16 cellular contexts compared by ENCODE assay signal in the genomic region with DNA sequence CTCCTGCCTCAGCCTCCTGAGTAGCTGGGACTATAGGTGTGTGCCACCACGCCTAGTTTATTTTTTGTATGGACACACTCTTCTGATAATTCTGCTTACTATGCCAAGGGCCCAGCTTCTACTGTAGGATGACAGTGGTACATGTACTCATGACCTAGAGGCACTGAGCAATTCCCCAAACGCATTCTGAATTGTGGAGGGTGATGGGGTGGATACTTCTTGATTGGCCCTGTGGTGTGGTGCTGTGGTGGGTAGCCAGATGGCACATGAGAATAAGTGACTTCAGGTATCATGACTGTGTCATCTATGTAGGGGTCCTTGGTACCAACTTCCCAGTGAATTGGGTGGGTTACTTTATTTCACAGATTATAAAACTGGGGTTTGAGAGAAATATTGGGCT. TPM values are rescaled to one million over a fixed set of nuclear protein-coding genes. Genes with fewer than 3 reads are reported as not detected.
DNase-seq lines count a peak whose midpoint lies in the region; ATAC-seq and TF ChIP-seq lines count a peak whose summit lies in the region.
"Had no signal": no experiment of that assay in that cellular context is flagged by ENCODE, and none has a peak within 500 bp of the region (broad histone marks: within the 10 kb centered on the region; RNA-seq: fewer than 3 reads in every experiment).

No MANE protein-coding gene starts in this region.

- H3K4me2 ChIP-seq in GM23338 (peak overlapping the region; percentile 97), Loucy (ENCODE audit: low read depth, low read length, poor library complexity, severe bottlenecking) (peak overlapping the region; percentile 67)
- H3K4me2 ChIP-seq: BLaER1 treated with 17β-estradiol and CSF1 and Interleukin-3, amounts not matched to agents 10 nM and 100 nM had no signal

- H3K9me3 Mint-ChIP-seq in GM23338: no peaks in the 10 kb centered on the region
- H3K9me3 Mint-ChIP-seq in endodermal cell: no peaks in the 10 kb centered on the region
- no peaks in the 10 kb centered on the region for H3K9me3 Mint-ChIP-seq in naive thymus-derived CD8-positive, alpha-beta T cell
- H3K9me3 Mint-ChIP-seq: CD8-positive, alpha-beta T cell had no signal

- H3K4me3 Mint-ChIP-seq in GM23338: peak overlapping the region; percentile 43
- H3K4me3 Mint-ChIP-seq in endodermal cell: no peak overlapping the region
- H3K4me3 Mint-ChIP-seq in naive thymus-derived CD8-positive, alpha-beta T cell: peak overlapping the region in 1 of 10 donors; percentile 35
- H3K4me3 Mint-ChIP-seq: B cell; CD8-positive, alpha-beta T cell had no signal

- WGBS in endodermal cell (ENCODE audit: insufficient coverage in 1 of 2, insufficient read length in 1 of 2), 2 experiments: 87 to 93% methylated on average over 2 of the region's 2 CpGs

- DNase-seq in GM23338 (ENCODE audit: low spot score): no peak
- no peak for DNase-seq in endodermal cell
- no peak for DNase-seq in naive thymus-derived CD8-positive, alpha-beta T cell
- DNase-seq in glomerular visceral epithelial cell (ENCODE audit: extremely low spot score): no peak
- no peak for DNase-seq in NK-92 treated with Interleukin-12 subunit alpha and Interleukin-12 subunit beta, amount 100 ng/mL, for 24 hours (lab: John Stamatoyannopoulos, UW)
- DNase-seq: Calu3; CD8-positive, alpha-beta T cell; DMS79 treated with DMSO at 0.1 percent for 48 hours; EL; GM23248; H7 had no signal

- peaks cover 39% of the 10 kb centered on the region for H3K27me3 Mint-ChIP-seq in GM23338 (ENCODE audit: insufficient read depth, low read depth, poor library complexity)
- no peaks in the 10 kb centered on the region for H3K27me3 Mint-ChIP-seq in endodermal cell (ENCODE audit: insufficient read depth)
- no peaks in the 10 kb centered on the region for H3K27me3 Mint-ChIP-seq in naive thymus-derived CD8-positive, alpha-beta T cell
- H3K27me3 Mint-ChIP-seq: B cell had no signal

- H3K36me3 Mint-ChIP-seq in GM23338 (ENCODE audit: low read depth) (peaks cover 99% of the 10 kb centered on the region), endodermal cell (ENCODE audit: low read depth) (peaks cover 40% of the 10 kb centered on the region)
- no peaks in the 10 kb centered on the region for H3K36me3 Mint-ChIP-seq in naive thymus-derived CD8-positive, alpha-beta T cell
- H3K36me3 Mint-ChIP-seq: CD8-positive, alpha-beta T cell had no signal

- POLR2A ChIA-PET in naive thymus-derived CD8-positive, alpha-beta T cell (lab: Charles Lee): interaction anchor here (0.7 kb wide), 2 partner anchors 24 to 943 kb away, joined by 3 to 9 read pairs; no protein-coding TSS in a partner anchor

- H3K36me3 ChIP-seq in GM23338 (ENCODE audit: insufficient read depth) (peaks cover 95% of the 10 kb centered on the region), Loucy (ENCODE audit: insufficient read depth, low read length) (peaks cover 10% of the 10 kb centered on the region; the same call in 1 of the 2 replicates), endodermal cell (ENCODE audit: control insufficient read depth, insufficient read depth, low read length) (peaks cover 53% of the 10 kb centered on the region)
- H3K36me3 ChIP-seq: BLaER1 treated with 17β-estradiol and CSF1 and Interleukin-3, amounts not matched to agents 10 nM and 100 nM had no signal

- H3K79me2 ChIP-seq in GM23338 (replicated peaks; ENCODE audit: insufficient read depth) (peaks cover 100% of the 10 kb centered on the region), Loucy (ENCODE audit: insufficient read depth, low read length) (peaks cover 100% of the 10 kb centered on the region)

- H3K9ac ChIP-seq in Loucy (ENCODE audit: low read depth, low read length, poor library complexity, severe bottlenecking) (no peak overlapping the region), endodermal cell (ENCODE audit: extremely low read depth, low read length, poor library complexity, severe bottlenecking) (no peak overlapping the region)
- H3K9ac ChIP-seq: BLaER1 treated with 17β-estradiol and CSF1 and Interleukin-3, amounts not matched to agents 10 nM and 100 nM; GM23248 had no signal

- H3K4me3 ChIP-seq in GM23338 (peak overlapping the region; percentile 91), Loucy (ENCODE audit: low read length, poor library complexity, severe bottlenecking) (no peak overlapping the region), endodermal cell (ENCODE audit: low read length) (no peak overlapping the region)
- H3K4me3 ChIP-seq: BLaER1 treated with 17β-estradiol and CSF1 and Interleukin-3, amounts not matched to agents 10 nM and 100 nM; GM23248 had no signal

- H3F3A ChIP-seq in GM23338 (replicated peaks; ENCODE audit: low read depth) (peaks cover 97% of the 10 kb centered on the region), Loucy (ENCODE audit: low read depth) (peaks cover 9% of the 10 kb centered on the region; the same call in 1 of the 2 replicates)

- H4K20me1 ChIP-seq in GM23338 (replicated peaks; ENCODE audit: insufficient read depth) (peaks cover 100% of the 10 kb centered on the region), Loucy (ENCODE audit: insufficient read depth, low read length, poor library complexity, severe bottlenecking) (peaks cover 80% of the 10 kb centered on the region)

- H3K27me3 ChIP-seq in GM23338 (ENCODE audit: insufficient read depth) (no peaks in the 10 kb centered on the region), Loucy (ENCODE audit: insufficient read depth, low read length, poor library complexity, severe bottlenecking) (no peaks in the 10 kb centered on the region), endodermal cell (ENCODE audit: control insufficient read depth, insufficient read depth, low read length, poor library complexity, severe bottlenecking) (no peaks in the 10 kb centered on the region)
- H3K27me3 ChIP-seq: BLaER1 treated with 17β-estradiol and CSF1 and Interleukin-3, amounts not matched to agents 10 nM and 100 nM had no signal

- H3K4me1 ChIP-seq in GM23338 (ENCODE audit: insufficient read depth) (peaks cover 100% of the 10 kb centered on the region), Loucy (ENCODE audit: insufficient read depth, low read length, poor library complexity, severe bottlenecking) (peaks cover 83% of the 10 kb centered on the region), endodermal cell (ENCODE audit: control insufficient read depth, insufficient read depth, low read length) (peaks cover 20% of the 10 kb centered on the region)

- no peaks in the 10 kb centered on the region for H3K9me3 ChIP-seq in Loucy (ENCODE audit: insufficient read depth, low read depth, low read length)
- no peaks in the 10 kb centered on the region for H3K9me3 ChIP-seq in endodermal cell (ENCODE audit: control insufficient read depth, low read length)
- H3K9me3 ChIP-seq: BLaER1 treated with 17β-estradiol and CSF1 and Interleukin-3, amounts not matched to agents 10 nM and 100 nM had no signal

- no peak overlapping the region; the same call in 1 of the 2 replicates for H3K27ac Mint-ChIP-seq in GM23338
- peak overlapping the region; percentile 79 for H3K27ac Mint-ChIP-seq in endodermal cell
- H3K27ac Mint-ChIP-seq in naive thymus-derived CD8-positive, alpha-beta T cell: peak overlapping the region in 6 of 10 donors; percentile 9 to 80 (median 54)
- H3K27ac Mint-ChIP-seq: B cell; CD8-positive, alpha-beta T cell had no signal

- no peak for ATAC-seq in GM23338
- ATAC-seq in naive thymus-derived CD8-positive, alpha-beta T cell: no peak
- no peak for ATAC-seq in GM19467 (IDR thresholded peaks at IDR 0.05; ENCODE audit: unreplicated experiment)
- ATAC-seq: CD8-positive, alpha-beta T cell had no signal

- no peaks in the 10 kb centered on the region for H3K9me2 ChIP-seq in GM23338 (ENCODE audit: insufficient read depth)
- H3K9me2 ChIP-seq in Loucy (replicated peaks; ENCODE audit: low read depth, low read length): no peaks in the 10 kb centered on the region

- TF ChIP-seq CTCF in GM23338 (conservative IDR thresholded peaks at IDR 0.05; ENCODE audit: low read depth in 2 of 2) (no peak), Loucy (conservative IDR thresholded peaks at IDR 0.05; ENCODE audit: low read length) (no peak), endodermal cell (conservative IDR thresholded peaks at IDR 0.05) (no peak)

- H3K27ac ChIP-seq in GM23338 (ENCODE audit: low read depth): peak overlapping the region; percentile 88
- no peak overlapping the region for H3K27ac ChIP-seq in endodermal cell (ENCODE audit: low read depth, low read length)
- H3K27ac ChIP-seq: BLaER1 treated with 17β-estradiol and CSF1 and Interleukin-3, amounts not matched to agents 10 nM and 100 nM; GM23248; HL-60 had no signal

- H3K4me1 Mint-ChIP-seq in GM23338: peaks cover 88% of the 10 kb centered on the region
- peaks cover 54% of the 10 kb centered on the region for H3K4me1 Mint-ChIP-seq in endodermal cell
- peaks cover 12 to 59% (median 30%) of the 10 kb centered on the region in 4 donors for H3K4me1 Mint-ChIP-seq in naive thymus-derived CD8-positive, alpha-beta T cell
- H3K4me1 Mint-ChIP-seq: B cell had no signal

- H2AFZ ChIP-seq in GM23338 (no peak overlapping the region), Loucy (ENCODE audit: low read length) (no peak overlapping the region)
- H2AFZ ChIP-seq: GM23248 had no signal

TF ChIP-seq in GM23338, 12 proteins besides CTCF, POLR2A, EP300 and RAD21 (continues in another document):
- TF ChIP-seq ZNF331 (CRISPR knock-in tag; IDR thresholded peaks at IDR 0.05; ENCODE audit: low read depth) (no peak), POLR2AphosphoS5 (IDR thresholded peaks at IDR 0.05; ENCODE audit: low read depth) (peak; percentile 60), STAT1 (IDR thresholded peaks at IDR 0.05; ENCODE audit: unreplicated experiment) (no peak)

RNA-seq across cellular contexts. Expression of gene DNMT3B, which starts 11.0 kb away (rescaled TPM):
- 2,222 and 2,281 TPM in 2 replicates for total RNA-seq in GM23338 (2014; rRNA removed; shearing (Covaris generic))
- 711 and 726 TPM in 2 replicates for polyA plus RNA-seq in GM23338 (2016; fragmentation: Nextera tagmentation; extraction: Ambion mirVana)
- total RNA-seq in endodermal cell: 100 to 1,000 TPM in 1 of 2 donors, 10 to 100 TPM in 1; 82.1 to 283 TPM
- polyA plus RNA-seq in endodermal cell (2013, experiment 1 of 2): 68.5 TPM
- 50.5 TPM for polyA plus RNA-seq in endodermal cell (2013, experiment 2 of 2)
- total RNA-seq in naive thymus-derived CD8-positive, alpha-beta T cell: under 1 TPM; 0.44 to 0.82 TPM
- polyA plus RNA-seq in naive thymus-derived CD8-positive, alpha-beta T cell: under 1 TPM in 2 of 3 donors, not detected in 1; 0.08 to 0.65 TPM

RNA-seq across cellular contexts. Expression of gene COMMD7, which starts 29.9 kb away (rescaled TPM):
- total RNA-seq in GM23338 (2014; rRNA removed; shearing (Covaris generic)): 84.7 and 86.4 TPM in 2 replicates
- 67.3 and 70.4 TPM in 2 replicates for polyA plus RNA-seq in GM23338 (2016; fragmentation: Nextera tagmentation; extraction: Ambion mirVana)
- total RNA-seq in endodermal cell: 10 to 100 TPM; 21.2 to 49.2 TPM
- polyA plus RNA-seq in endodermal cell (2013, experiment 1 of 2): 43.4 TPM
- polyA plus RNA-seq in endodermal cell (2013, experiment 2 of 2): 41.9 TPM
- 10 to 100 TPM; 32.4 to 36.4 TPM for total RNA-seq in naive thymus-derived CD8-positive, alpha-beta T cell
- 100 to 1,000 TPM; 120 to 138 (median 123) TPM for polyA plus RNA-seq in naive thymus-derived CD8-positive, alpha-beta T cell

RNA-seq across cellular contexts. Expression of gene MAPRE1, which starts 46.5 kb away (rescaled TPM):
- total RNA-seq in GM23338 (2014; rRNA removed; shearing (Covaris generic)): 152 and 177 TPM in 2 replicates
- polyA plus RNA-seq in GM23338 (2016; fragmentation: Nextera tagmentation; extraction: Ambion mirVana): 61.2 and 69.3 TPM in 2 replicates
- total RNA-seq in endodermal cell: 100 to 1,000 TPM; 180 to 265 TPM
- 153 TPM for polyA plus RNA-seq in endodermal cell (2013, experiment 1 of 2)
- 143 TPM for polyA plus RNA-seq in endodermal cell (2013, experiment 2 of 2)
- 10 to 100 TPM; 81.3 to 86.3 TPM for total RNA-seq in naive thymus-derived CD8-positive, alpha-beta T cell
- polyA plus RNA-seq in naive thymus-derived CD8-positive, alpha-beta T cell: 100 to 1,000 TPM; 100 to 112 (median 108) TPM

Comparison
In these comparisons a context has a peak if more than half of its experiments do, and no peak if none do; other contexts are left out.
1. RNA of gene DNMT3B, which starts 11.0 kb away (total RNA-seq): 2,222 to 2,281 TPM in GM23338 and 82.1 to 283 TPM in endodermal cell; 0.44 to 0.82 TPM in naive thymus-derived CD8-positive, alpha-beta T cell; every median in the first group is over 10 times any median in the second.